13 cellular contexts compared by ENCODE assay signal in genomic region chr2:221429741-221430491, GRCh38.
A peak's percentile ranks its signal among the peaks of the same experiment; 100 is the strongest.
DNase-seq lines count a peak whose midpoint lies in the region; ATAC-seq and TF ChIP-seq lines count a peak whose summit lies in the region.
"Had no signal": no experiment of that assay in that cellular context is flagged by ENCODE, and none has a peak within 500 bp of the region (broad histone marks: within the 10 kb centered on the region; RNA-seq: fewer than 3 reads in every experiment).

No MANE protein-coding gene starts in this region.

- no peaks in the 10 kb centered on the region for H3K4me1 Mint-ChIP-seq in stimulated activated memory B cell treated with anti-CD40 and anti-IgM and Interleukin-4, amounts not matched to agents 10 μg/mL and 1 μg/mL and 100 μg/mL, for 72 hours

- H3K9ac ChIP-seq in mammary epithelial cell (ENCODE audit: insufficient read depth, low read length): no peak overlapping the region

- peak; percentile 49 for DNase-seq in EH (ENCODE audit: low read depth)
- DNase-seq in NCI-H2081 treated with DMSO at 0.1 percent for 48 hours (lab: John Stamatoyannopoulos, UW): peak; percentile 41
- DNase-seq in mammary epithelial cell: peak; percentile 42
- peak; percentile 42 for DNase-seq in mucosa of gallbladder (ENCODE audit: low spot score)
- no peak for DNase-seq in NCI-H1436 (lab: John Stamatoyannopoulos, UW)
- DNase-seq: activated T-cell treated with anti-CD3 and anti-CD28 coated beads, Interleukin-2, amount 50 U/mL, for 72 hours; nucleus accumbens had no signal

- ATAC-seq in GM19023 (IDR thresholded peaks at IDR 0.05; ENCODE audit: unreplicated experiment) (no peak), HG03280 (IDR thresholded peaks at IDR 0.05; ENCODE audit: unreplicated experiment) (no peak)
- ATAC-seq in stimulated activated memory B cell treated with anti-CD40 and anti-IgM and Interleukin-4, amounts not matched to agents 10 μg/mL and 1 μg/mL and 100 μg/mL, for 72 hours: no peak
- ATAC-seq: activated T-cell treated with anti-CD3 and anti-CD28 coated beads, Interleukin-2, amount 50 U/mL, for 72 hours had no signal

- H3K27me3 ChIP-seq in mammary epithelial cell (ENCODE audit: insufficient read depth, low read length): no peaks in the 10 kb centered on the region
- H3K27me3 ChIP-seq: suprapubic skin had no signal

- no peak overlapping the region for H3K27ac Mint-ChIP-seq in stimulated activated memory B cell treated with anti-CD40 and anti-IgM and Interleukin-4, amounts not matched to agents 10 μg/mL and 1 μg/mL and 100 μg/mL, for 72 hours
- H3K27ac Mint-ChIP-seq: activated T-cell treated with anti-CD3 and anti-CD28 coated beads, Interleukin-2, amount 50 U/mL, for 72 hours had no signal

- no TSS peak for BruUV-seq in mammary epithelial cell (replicated peaks; lab: Mats Ljungman, UMichigan)

- intact Hi-C loops in mammary epithelial cell (cut with micrococcal nuclease): loop anchor here (10.0 kb wide), 1 partner anchor 145 kb away; the partner anchor contains the start of gene EPHA4

- in situ Hi-C loops in mammary epithelial cell (cut with MboI; ENCODE audit: low sequenced_read_pairs in 2 of 2): no loop called here

- no peaks in the 10 kb centered on the region for H3K36me3 ChIP-seq in mammary epithelial cell (ENCODE audit: insufficient read depth, low read length)

- WGBS in mammary epithelial cell (ENCODE audit: low coverage, missing lambda C conversion rate): 84% methylated on average over 6 of the region's 7 CpGs

- H3K27ac ChIP-seq in mammary epithelial cell (ENCODE audit: insufficient read depth, low read depth, low read length): no peak overlapping the region
- H3K27ac ChIP-seq: C4-2B, HL-60, suprapubic skin had no signal

- H3K79me2 ChIP-seq in mammary epithelial cell (ENCODE audit: insufficient read depth, low read length): no peaks in the 10 kb centered on the region

- no peak overlapping the region for H3K4me3 ChIP-seq in mammary epithelial cell (replicated peaks in 1 of 3; ENCODE audit: insufficient read depth in 1 of 3, low read depth in 2 of 3, low read length in 3 of 3)
- H3K4me3 ChIP-seq: suprapubic skin had no signal

- H3K27me3 Mint-ChIP-seq in stimulated activated memory B cell treated with anti-CD40 and anti-IgM and Interleukin-4, amounts not matched to agents 10 μg/mL and 1 μg/mL and 100 μg/mL, for 72 hours: no peaks in the 10 kb centered on the region

- no peaks in the 10 kb centered on the region for H3K36me3 Mint-ChIP-seq in stimulated activated memory B cell treated with anti-CD40 and anti-IgM and Interleukin-4, amounts not matched to agents 10 μg/mL and 1 μg/mL and 100 μg/mL, for 72 hours

- CTCF ChIA-PET in mammary epithelial cell (lab: Charles Lee; ENCODE audit: low non-redundant PET): interaction anchor here (0.8 kb wide), 1 partner anchor 13 kb away, joined by 3 read pairs; no protein-coding TSS in a partner anchor

- no peak overlapping the region for H3K4me2 ChIP-seq in mammary epithelial cell (ENCODE audit: insufficient read depth, low read depth, low read length)

- no peak overlapping the region for H2AFZ ChIP-seq in mammary epithelial cell (ENCODE audit: low read depth, low read length)

- dilution Hi-C loops in mammary epithelial cell (cut with HindIII; ENCODE audit: low sequenced_read_pairs): no loop called here

- TF ChIP-seq CTCF in mammary epithelial cell (conservative IDR thresholded peaks at IDR 0.05 in 1 of 2, IDR thresholded peaks at IDR 0.05 in 1 of 2; ENCODE audit: extremely low read depth in 1 of 2, insufficient read depth in 1 of 2, low read depth in 1 of 2, low read length in 2 of 2): no peak

- peaks cover 11% of the 10 kb centered on the region for H3K4me1 ChIP-seq in mammary epithelial cell (ENCODE audit: insufficient read depth, low read length)
- H3K4me1 ChIP-seq: suprapubic skin had no signal

- no peaks in the 10 kb centered on the region for H4K20me1 ChIP-seq in mammary epithelial cell (ENCODE audit: insufficient read depth, low read length)

- no peaks in the 10 kb centered on the region for H3K9me3 ChIP-seq in mammary epithelial cell (replicated peaks; ENCODE audit: insufficient read depth, low read length)
- H3K9me3 ChIP-seq: suprapubic skin had no signal

- H3K9me3 Mint-ChIP-seq in stimulated activated memory B cell treated with anti-CD40 and anti-IgM and Interleukin-4, amounts not matched to agents 10 μg/mL and 1 μg/mL and 100 μg/mL, for 72 hours: no peaks in the 10 kb centered on the region
- H3K9me3 Mint-ChIP-seq: activated T-cell treated with anti-CD3 and anti-CD28 coated beads, Interleukin-2, amount 50 U/mL, for 72 hours had no signal

- no peak overlapping the region for H3K4me3 Mint-ChIP-seq in stimulated activated memory B cell treated with anti-CD40 and anti-IgM and Interleukin-4, amounts not matched to agents 10 μg/mL and 1 μg/mL and 100 μg/mL, for 72 hours
- H3K4me3 Mint-ChIP-seq: activated T-cell treated with anti-CD3 and anti-CD28 coated beads, Interleukin-2, amount 50 U/mL, for 72 hours had no signal
